In the genomic region with DNA sequence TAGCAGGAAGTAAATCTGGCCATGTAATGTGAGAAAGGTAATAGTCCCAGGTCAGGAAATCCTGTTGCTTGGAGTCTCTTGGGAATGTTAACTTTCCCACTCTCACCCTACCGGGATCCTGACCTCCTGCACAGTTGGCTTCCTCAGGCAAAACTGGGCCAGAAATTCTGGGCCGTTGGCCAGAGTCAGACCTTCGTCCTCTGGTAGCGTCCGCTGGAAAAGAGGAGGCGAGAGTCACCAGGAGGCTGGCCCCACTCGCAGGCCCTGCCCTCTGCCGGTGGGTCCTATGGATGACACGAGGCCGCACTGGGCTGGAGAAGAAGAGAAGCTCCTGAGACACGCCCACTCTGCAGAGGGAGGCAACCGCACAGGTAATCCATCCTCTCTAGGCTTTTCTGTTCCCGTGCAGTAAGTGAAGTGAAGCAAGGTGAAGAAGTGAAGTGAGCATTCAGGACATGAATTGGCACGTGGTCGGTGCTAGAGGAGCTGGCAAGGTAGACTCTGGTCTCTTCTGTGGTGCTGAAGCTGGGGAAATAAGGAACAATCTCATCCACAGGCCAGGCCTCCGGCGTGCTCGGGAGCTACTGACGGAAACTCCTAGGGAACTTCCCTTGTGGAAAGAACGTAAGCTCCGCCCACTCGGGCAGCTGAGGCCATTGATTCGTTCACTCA, we compare ENCODE assay signal across 1 cellular context.
TF ChIP-seq lines count a peak whose summit lies in the region.

No MANE protein-coding gene starts in this region.

TF ChIP-seq in GM23338, 12 proteins besides CTCF, POLR2A, EP300 and RAD21 (continued from another document):
- TF ChIP-seq, protein P1, sequence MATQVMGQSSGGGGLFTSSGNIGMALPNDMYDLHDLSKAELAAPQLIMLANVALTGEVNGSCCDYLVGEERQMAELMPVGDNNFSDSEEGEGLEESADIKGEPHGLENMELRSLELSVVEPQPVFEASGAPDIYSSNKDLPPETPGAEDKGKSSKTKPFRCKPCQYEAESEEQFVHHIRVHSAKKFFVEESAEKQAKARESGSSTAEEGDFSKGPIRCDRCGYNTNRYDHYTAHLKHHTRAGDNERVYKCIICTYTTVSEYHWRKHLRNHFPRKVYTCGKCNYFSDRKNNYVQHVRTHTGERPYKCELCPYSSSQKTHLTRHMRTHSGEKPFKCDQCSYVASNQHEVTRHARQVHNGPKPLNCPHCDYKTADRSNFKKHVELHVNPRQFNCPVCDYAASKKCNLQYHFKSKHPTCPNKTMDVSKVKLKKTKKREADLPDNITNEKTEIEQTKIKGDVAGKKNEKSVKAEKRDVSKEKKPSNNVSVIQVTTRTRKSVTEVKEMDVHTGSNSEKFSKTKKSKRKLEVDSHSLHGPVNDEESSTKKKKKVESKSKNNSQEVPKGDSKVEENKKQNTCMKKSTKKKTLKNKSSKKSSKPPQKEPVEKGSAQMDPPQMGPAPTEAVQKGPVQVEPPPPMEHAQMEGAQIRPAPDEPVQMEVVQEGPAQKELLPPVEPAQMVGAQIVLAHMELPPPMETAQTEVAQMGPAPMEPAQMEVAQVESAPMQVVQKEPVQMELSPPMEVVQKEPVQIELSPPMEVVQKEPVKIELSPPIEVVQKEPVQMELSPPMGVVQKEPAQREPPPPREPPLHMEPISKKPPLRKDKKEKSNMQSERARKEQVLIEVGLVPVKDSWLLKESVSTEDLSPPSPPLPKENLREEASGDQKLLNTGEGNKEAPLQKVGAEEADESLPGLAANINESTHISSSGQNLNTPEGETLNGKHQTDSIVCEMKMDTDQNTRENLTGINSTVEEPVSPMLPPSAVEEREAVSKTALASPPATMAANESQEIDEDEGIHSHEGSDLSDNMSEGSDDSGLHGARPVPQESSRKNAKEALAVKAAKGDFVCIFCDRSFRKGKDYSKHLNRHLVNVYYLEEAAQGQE (IDR thresholded peaks at IDR 0.05; ENCODE audit: unreplicated experiment): no peak
- TF ChIP-seq POLR2AphosphoS5 (IDR thresholded peaks at IDR 0.05; ENCODE audit: low read depth): peak; percentile 70
- no peak for TF ChIP-seq ZNF114 (CRISPR knock-in tag; IDR thresholded peaks at IDR 0.05)
